ENCODE assay signal across 10 cellular contexts in genomic region chr4:125322363-125322730, GRCh38. TPM values are rescaled to one million over a fixed set of nuclear protein-coding genes. Genes with fewer than 3 reads are reported as not detected.
DNase-seq lines count a peak whose midpoint lies in the region; ATAC-seq and TF ChIP-seq lines count a peak whose summit lies in the region.
"Had no signal": no experiment of that assay in that cellular context is flagged by ENCODE, and none has a peak within 500 bp of the region (broad histone marks: within the 10 kb centered on the region; RNA-seq: fewer than 3 reads in every experiment).

No MANE protein-coding gene starts in this region.

- H3K4me3 Mint-ChIP-seq in MCF 10A (ENCODE audit: unreplicated experiment), result peak overlapping the region; percentile 61
- H3K4me3 Mint-ChIP-seq: stimulated activated naive CD8-positive, alpha-beta T cell treated with anti-CD3 and anti-CD28 coated beads, Interleukin-15, amount 100 ng/mL, for 72 hours had no signal

- no peak for TF ChIP-seq CTCF in MCF 10A (IDR thresholded peaks at IDR 0.05; ENCODE audit: unreplicated experiment)
- TF ChIP-seq CTCF in ovary (IDR thresholded peaks at IDR 0.05), result no peak

- peak overlapping the region; percentile 26; the same call in 1 of the 2 replicates for H3K4me3 ChIP-seq in HUES48 (ENCODE audit: low read depth, low read length)
- H3K4me3 ChIP-seq in ovary, result no peak overlapping the region

- peak overlapping the region; percentile 79 for H3K27ac Mint-ChIP-seq in MCF 10A (ENCODE audit: low read depth, unreplicated experiment)
- H3K27ac Mint-ChIP-seq: stimulated activated naive CD8-positive, alpha-beta T cell treated with anti-CD3 and anti-CD28 coated beads, Interleukin-15, amount 100 ng/mL, for 72 hours had no signal

- no peaks in the 10 kb centered on the region for H3K9me3 Mint-ChIP-seq in MCF 10A (ENCODE audit: unreplicated experiment)
- H3K9me3 Mint-ChIP-seq: stimulated activated naive CD8-positive, alpha-beta T cell treated with anti-CD3 and anti-CD28 coated beads, Interleukin-15, amount 100 ng/mL, for 72 hours had no signal

- peaks cover 42% of the 10 kb centered on the region for H3K4me1 Mint-ChIP-seq in MCF 10A (ENCODE audit: insufficient read depth, unreplicated experiment)

- TF ChIP-seq POLR2A in ovary (IDR thresholded peaks at IDR 0.05), result no peak

- H3K27ac ChIP-seq in HUES48 (ENCODE audit: low read depth, low read length), result no peak overlapping the region
- H3K27ac ChIP-seq in substantia nigra (ENCODE audit: low read depth, low read length, poor library complexity, severe bottlenecking), result peak overlapping the region; percentile 43
- no peak overlapping the region for H3K27ac ChIP-seq in ovary
- H3K27ac ChIP-seq: RWPE1 had no signal

- POLR2A ChIA-PET in MCF 10A (lab: Yijun Ruan, JAX), result interaction anchor here (0.7 to 4.6 kb wide), 10 partner anchors 8 to 413 kb away, joined by 3 to 32 read pairs (median 7); partner anchors contain the start of gene FAT4

- H3K9me3 ChIP-seq in HUES48 (ENCODE audit: control insufficient read depth, insufficient read depth, low read length), result no peaks in the 10 kb centered on the region
- no peaks in the 10 kb centered on the region for H3K9me3 ChIP-seq in ovary

- no peaks in the 10 kb centered on the region for H3K27me3 Mint-ChIP-seq in MCF 10A (ENCODE audit: insufficient read depth, unreplicated experiment)

- intact Hi-C loops in MCF 10A (cut with micrococcal nuclease) (loop anchor here (2.0 kb wide), 1 partner anchor 46 kb away; no protein-coding TSS in a partner anchor), ovary (cut with DNase I) (no loop called here)

- H3K9ac ChIP-seq in HUES48 (ENCODE audit: low read depth, low read length), result no peak overlapping the region

- TF ChIP-seq EP300 in ovary (IDR thresholded peaks at IDR 0.05), result no peak

- WGBS in ovary, 3 donors, result 0 to 8% (median 8%) methylated on average over 1 of the region's 1 CpG

- no TSS peak for BruUV-seq in MCF 10A (replicated peaks; lab: Mats Ljungman, UMichigan)

- no peaks in the 10 kb centered on the region for H3K36me3 Mint-ChIP-seq in MCF 10A (ENCODE audit: insufficient read depth, unreplicated experiment)

- DNase-seq in MCF 10A (ENCODE audit: unreplicated experiment) (peak; percentile 78), left kidney (ENCODE audit: low read depth, low spot score) (peak; percentile 44), substantia nigra (lab: John Stamatoyannopoulos, UW) (peak in 1 of 49 donors; percentile 15), NCI-H2081 (lab: John Stamatoyannopoulos, UW) (no peak), ovary (no peak)
- DNase-seq in central memory CD4-positive, alpha-beta T cell, result no peak
- DNase-seq: stimulated activated naive CD8-positive, alpha-beta T cell treated with anti-CD3 and anti-CD28 coated beads, Interleukin-15, amount 100 ng/mL, for 72 hours had no signal

- H3K36me3 ChIP-seq in HUES48 (ENCODE audit: control insufficient read depth, insufficient read depth, low read length) (no peaks in the 10 kb centered on the region), ovary (no peaks in the 10 kb centered on the region)

- peaks cover 14% of the 10 kb centered on the region for H3K27me3 ChIP-seq in HUES48 (ENCODE audit: control insufficient read depth, insufficient read depth, low read length)
- no peaks in the 10 kb centered on the region for H3K27me3 ChIP-seq in ovary

- CTCF ChIA-PET in MCF 10A (lab: Yijun Ruan, JAX), result interaction anchor here (0.9 to 1.6 kb wide), 5 partner anchors 9 to 419 kb away, joined by 3 to 5 read pairs (median 3); no protein-coding TSS in a partner anchor

- peaks cover 40% of the 10 kb centered on the region for H3K4me1 ChIP-seq in HUES48 (ENCODE audit: control insufficient read depth, insufficient read depth, low read length)
- H3K4me1 ChIP-seq in ovary (ENCODE audit: insufficient read depth), result peaks cover 11% of the 10 kb centered on the region

- no peak for ATAC-seq in HG02885 (IDR thresholded peaks at IDR 0.05; ENCODE audit: poor library complexity, unreplicated experiment)
- ATAC-seq: stimulated activated naive CD8-positive, alpha-beta T cell treated with anti-CD3 and anti-CD28 coated beads, Interleukin-15, amount 100 ng/mL, for 72 hours had no signal

RNA-seq across cellular contexts. Expression of gene FAT4, which starts 7.6 kb away (rescaled TPM):
- total RNA-seq in MCF 10A (2022) (6.4 and 6.6 TPM in 2 replicates), ovary (10 to 100 TPM in 5 of 7 donors, 1 to 10 TPM in 2; 8.3 to 14.2 (median 11.0) TPM)
- 1 to 10 TPM; 3.8 to 8.7 TPM for polyA plus RNA-seq in ovary

Comparison
In these comparisons a context has a peak if more than half of its experiments do, and no peak if none do; other contexts are left out.
1. DNase-seq: peak in MCF 10A (single experiment) and left kidney (single experiment); none in NCI-H2081 (0 of 2), central memory CD4-positive, alpha-beta T cell (single experiment) and ovary (0 of 5).